ENCODE assay signal across 10 cellular contexts in the genomic region with DNA sequence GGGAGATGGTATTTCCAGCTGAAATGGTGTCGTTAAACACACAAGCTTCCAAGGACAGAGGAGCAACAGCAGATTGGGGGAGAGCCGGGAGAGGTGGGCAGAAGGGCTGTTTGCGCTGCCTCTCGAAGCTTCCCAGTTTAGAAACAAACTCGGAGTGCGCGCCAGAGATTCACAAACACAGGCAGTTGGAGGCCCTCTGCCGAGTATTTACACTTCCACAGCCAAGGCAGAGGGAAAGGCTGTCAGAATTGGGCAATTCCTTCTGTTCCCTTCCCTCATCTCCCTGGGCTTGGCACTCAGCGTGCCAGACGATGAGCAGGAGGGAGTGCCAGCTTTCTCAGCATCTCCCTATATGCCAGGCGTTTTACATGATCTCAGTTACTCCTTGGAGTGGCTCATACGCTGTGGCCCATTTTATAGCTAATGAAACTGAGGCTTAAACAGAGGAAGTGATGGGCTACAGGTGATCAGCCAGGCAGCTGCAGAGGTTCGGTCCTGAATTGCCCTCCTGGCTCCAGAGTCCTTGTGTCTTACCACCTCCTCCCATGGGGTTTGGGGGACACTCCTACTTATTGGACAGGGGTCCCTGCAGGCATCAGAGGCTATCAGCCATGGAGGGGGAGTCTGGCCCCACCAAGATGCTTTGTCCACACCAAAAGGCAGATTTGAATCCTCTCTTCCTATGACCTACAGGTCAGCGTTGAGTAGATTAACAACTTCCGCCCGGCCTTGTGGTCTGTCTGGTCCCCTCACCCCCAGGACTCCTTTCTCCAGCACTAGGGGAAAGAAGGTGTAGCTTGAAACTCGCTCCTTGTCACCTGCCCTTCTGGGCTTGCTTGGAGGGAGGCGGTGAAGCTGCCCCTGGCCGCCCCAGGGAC. TPM values are rescaled to one million over a fixed set of nuclear protein-coding genes. Genes with fewer than 3 reads are reported as not detected.
DNase-seq lines count a peak whose midpoint lies in the region; ATAC-seq and TF ChIP-seq lines count a peak whose summit lies in the region.
"Had no signal": no experiment of that assay in that cellular context is flagged by ENCODE, and none has a peak within 500 bp of the region (broad histone marks: within the 10 kb centered on the region; RNA-seq: fewer than 3 reads in every experiment).

No MANE protein-coding gene starts in this region.

- no peaks in the 10 kb centered on the region for H3K9me3 ChIP-seq in esophagus muscularis mucosa
- H3K9me3 ChIP-seq: BLaER1 treated with 17β-estradiol and CSF1 and Interleukin-3, amounts not matched to agents 10 nM and 100 nM had no signal

- WGBS in esophagus muscularis mucosa: 82% methylated on average over 16 of the region's 19 CpGs

- intact Hi-C loops in esophagus muscularis mucosa (cut with DNase I): no loop called here
- intact Hi-C loops in activated CD4-positive, alpha-beta T cell treated with anti-CD3 and anti-CD28 coated beads, Interleukin-2, amount 10 ng/mL, durations not matched to agents 24 days and 14 days (cut with micrococcal nuclease): no loop called here

- peaks cover 3 to 35% (median 9%) of the 10 kb centered on the region in 4 donors for H3K27me3 ChIP-seq in esophagus muscularis mucosa

- H3K36me3 Mint-ChIP-seq in nephron progenitor cell (ENCODE audit: low read depth): no peaks in the 10 kb centered on the region
- H3K36me3 Mint-ChIP-seq in stimulated activated effector memory CD8-positive, alpha-beta T cell treated with anti-CD3 and anti-CD28 coated beads, Interleukin-12 subunit alpha, Interleukin-12 subunit beta, amount 100 ng/mL, for 72 hours: no peaks in the 10 kb centered on the region
- H3K36me3 Mint-ChIP-seq in activated CD4-positive, alpha-beta T cell treated with anti-CD3 and anti-CD28 coated beads, Interleukin-2, amount 10 ng/mL, durations not matched to agents 24 days and 14 days (ENCODE audit: low read depth): no peaks in the 10 kb centered on the region

- H3K4me3 ChIP-seq in esophagus muscularis mucosa: no peak overlapping the region
- H3K4me3 ChIP-seq: BLaER1 treated with 17β-estradiol and CSF1 and Interleukin-3, amounts not matched to agents 10 nM and 100 nM had no signal

- ATAC-seq in HG02763 (IDR thresholded peaks at IDR 0.05; ENCODE audit: unreplicated experiment): no peak
- ATAC-seq in stimulated activated effector memory CD8-positive, alpha-beta T cell treated with anti-CD3 and anti-CD28 coated beads, Interleukin-12 subunit alpha, Interleukin-12 subunit beta, amount 100 ng/mL, for 72 hours: no peak

- no peaks in the 10 kb centered on the region for H3K36me3 ChIP-seq in esophagus muscularis mucosa
- H3K36me3 ChIP-seq: BLaER1 treated with 17β-estradiol and CSF1 and Interleukin-3, amounts not matched to agents 10 nM and 100 nM had no signal

- peaks cover 29% of the 10 kb centered on the region for H3K27me3 Mint-ChIP-seq in nephron progenitor cell (ENCODE audit: low read depth, poor library complexity)
- peaks cover 52% of the 10 kb centered on the region for H3K27me3 Mint-ChIP-seq in activated CD4-positive, alpha-beta T cell treated with anti-CD3 and anti-CD28 coated beads, Interleukin-2, amount 10 ng/mL, durations not matched to agents 24 days and 14 days

- no peaks in the 10 kb centered on the region for H3K9me3 Mint-ChIP-seq in nephron progenitor cell
- no peaks in the 10 kb centered on the region for H3K9me3 Mint-ChIP-seq in stimulated activated effector memory CD8-positive, alpha-beta T cell treated with anti-CD3 and anti-CD28 coated beads, Interleukin-12 subunit alpha, Interleukin-12 subunit beta, amount 100 ng/mL, for 72 hours
- H3K9me3 Mint-ChIP-seq in activated CD4-positive, alpha-beta T cell treated with anti-CD3 and anti-CD28 coated beads, Interleukin-2, amount 10 ng/mL, durations not matched to agents 24 days and 14 days: no peaks in the 10 kb centered on the region

- peak overlapping the region; percentile 65 for H3K4me3 Mint-ChIP-seq in nephron progenitor cell
- H3K4me3 Mint-ChIP-seq in stimulated activated effector memory CD8-positive, alpha-beta T cell treated with anti-CD3 and anti-CD28 coated beads, Interleukin-12 subunit alpha, Interleukin-12 subunit beta, amount 100 ng/mL, for 72 hours: no peak overlapping the region
- H3K4me3 Mint-ChIP-seq in activated CD4-positive, alpha-beta T cell treated with anti-CD3 and anti-CD28 coated beads, Interleukin-2, amount 10 ng/mL, durations not matched to agents 24 days and 14 days: no peak overlapping the region

- TF ChIP-seq EP300 in esophagus muscularis mucosa (IDR thresholded peaks at IDR 0.05): no peak

- TF ChIP-seq CTCF in 22Rv1 (IDR thresholded peaks at IDR 0.05): no peak
- no peak for TF ChIP-seq CTCF in esophagus muscularis mucosa (IDR thresholded peaks at IDR 0.05)
- no peak for TF ChIP-seq CTCF in nephron progenitor cell (IDR thresholded peaks at IDR 0.05)

- H3K27ac Mint-ChIP-seq in nephron progenitor cell: peak overlapping the region; percentile 57
- H3K27ac Mint-ChIP-seq in stimulated activated effector memory CD8-positive, alpha-beta T cell treated with anti-CD3 and anti-CD28 coated beads, Interleukin-12 subunit alpha, Interleukin-12 subunit beta, amount 100 ng/mL, for 72 hours: no peak overlapping the region
- no peak overlapping the region for H3K27ac Mint-ChIP-seq in activated CD4-positive, alpha-beta T cell treated with anti-CD3 and anti-CD28 coated beads, Interleukin-2, amount 10 ng/mL, durations not matched to agents 24 days and 14 days

- H3K4me1 Mint-ChIP-seq in nephron progenitor cell: peaks cover 60% of the 10 kb centered on the region
- H3K4me1 Mint-ChIP-seq in stimulated activated effector memory CD8-positive, alpha-beta T cell treated with anti-CD3 and anti-CD28 coated beads, Interleukin-12 subunit alpha, Interleukin-12 subunit beta, amount 100 ng/mL, for 72 hours: no peaks in the 10 kb centered on the region
- H3K4me1 Mint-ChIP-seq in activated CD4-positive, alpha-beta T cell treated with anti-CD3 and anti-CD28 coated beads, Interleukin-2, amount 10 ng/mL, durations not matched to agents 24 days and 14 days: no peaks in the 10 kb centered on the region

- peak; percentile 25 for DNase-seq in NCI-H2171 (lab: John Stamatoyannopoulos, UW)
- no peak for DNase-seq in esophagus muscularis mucosa (ENCODE audit: extremely low spot score)
- no peak for DNase-seq in nephron progenitor cell
- DNase-seq in stimulated activated effector memory CD8-positive, alpha-beta T cell treated with anti-CD3 and anti-CD28 coated beads, Interleukin-12 subunit alpha, Interleukin-12 subunit beta, amount 100 ng/mL, for 72 hours (ENCODE audit: low spot score in 2 of 2): no peak
- DNase-seq in amniotic stem cell (lab: John Stamatoyannopoulos, UW): no peak
- no peak for DNase-seq in activated CD4-positive, alpha-beta T cell treated with anti-CD3 and anti-CD28 coated beads, Interleukin-2, amount 10 ng/mL, durations not matched to agents 24 days and 14 days
- DNase-seq: activated CD4-positive, alpha-beta T cell treated with anti-CD3 and anti-CD28 coated beads for 1 hour had no signal

- H3K27ac ChIP-seq in 22Rv1 (peak overlapping the region; percentile 85; the same call in 1 of the 2 replicates), esophagus muscularis mucosa (replicated peaks in 1 of 4) (peak overlapping the region in 3 of 4 donors; percentile 51 to 82 (median 63))
- H3K27ac ChIP-seq: BLaER1 treated with 17β-estradiol and CSF1 and Interleukin-3, amounts not matched to agents 10 nM and 100 nM had no signal

- no peak for TF ChIP-seq POLR2A in esophagus muscularis mucosa (IDR thresholded peaks at IDR 0.05; ENCODE audit: low read depth)

- H3K4me1 ChIP-seq in esophagus muscularis mucosa: peaks cover 65 to 88% (median 76%) of the 10 kb centered on the region in 4 donors

RNA-seq across cellular contexts. Expression of a gene that starts 3.1 kb away (rescaled TPM):
- total RNA-seq in esophagus muscularis mucosa: 1 to 10 TPM in 3 of 4 donors, under 1 TPM in 1; 0.42 to 3.8 (median 3.2) TPM
- 1.3 and 1.5 TPM in 2 replicates for total RNA-seq in activated CD4-positive, alpha-beta T cell treated with anti-CD3 and anti-CD28 coated beads, Interleukin-2, amount 10 ng/mL, durations not matched to agents 24 days and 14 days
